In the genomic region with DNA sequence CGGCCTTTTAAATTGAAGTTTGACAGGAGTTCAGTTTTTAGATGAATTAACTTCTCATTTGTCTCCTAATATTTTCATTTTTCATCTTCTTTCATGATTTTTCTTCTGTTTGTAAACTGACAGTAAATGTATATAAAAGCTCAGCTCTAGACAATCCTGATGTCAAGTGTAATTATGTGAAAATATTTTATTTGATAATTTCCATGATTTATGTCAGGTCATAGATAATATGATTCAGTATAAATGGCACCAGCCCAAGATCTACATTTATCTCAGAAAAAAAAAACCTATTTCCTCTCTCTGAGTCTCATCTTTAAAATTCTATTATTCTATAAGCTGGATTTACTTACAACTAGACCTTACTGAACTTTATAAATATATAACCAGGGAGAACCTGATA, we compare ENCODE assay signal across 26 cellular contexts.
"Had no signal": no experiment of that assay in that cellular context is flagged by ENCODE, and none has a peak within 500 bp of the region (broad histone marks: within the 10 kb centered on the region; RNA-seq: fewer than 3 reads in every experiment).

No MANE protein-coding gene starts in this region.

- H3K27ac ChIP-seq: dorsolateral prefrontal cortex, esophagus muscularis mucosa, gastroesophageal sphincter, heart right ventricle, WERI-Rb-1 had no signal

- DNase-seq: activated B cell treated with CpG ODN at 0.5 μM for 24 hours; activated CD4-positive, alpha-beta T cell treated with anti-CD3 and anti-CD28 coated beads for 48 hours; activated CD4-positive, alpha-beta T cell treated with anti-CD3 and anti-CD28 coated beads, Interleukin-2, amount 50 U/mL, for 1 hour; activated CD4-positive, alpha-beta T cell treated with anti-CD3 and anti-CD28 coated beads, Interleukin-2, amount 50 U/mL, for 48 hours; activated CD8-positive, alpha-beta memory T cell treated with anti-CD3 and anti-CD28 coated beads for 24 hours; activated CD8-positive, alpha-beta T cell treated with anti-CD3 and anti-CD28 coated beads for 36 hours; activated gamma-delta T cell; activated naive CD4-positive, alpha-beta T cell; activated naive CD4-positive, alpha-beta T cell treated with anti-CD3 and anti-CD28 coated beads, Interleukin-2, amount 10 ng/mL, durations not matched to agents 7 days and 5 days; activated naive CD8-positive, alpha-beta T cell treated with anti-CD3 and anti-CD28 coated beads, Interleukin-2, amount 10 ng/mL, durations not matched to agents 7 days and 5 days; activated T-cell treated with anti-CD3 and anti-CD28 coated beads, Interleukin-2, amount 50 U/mL, for 72 hours; dorsolateral prefrontal cortex; effector memory CD4-positive, alpha-beta T cell; endodermal cell; erythroblast; foreskin melanocyte; heart right ventricle; T-helper 1 cell; T-helper 17 cell; T1000; WERI-Rb-1 had no signal

- FAIRE-seq: bronchial epithelial cell had no signal

- H3K4me3 ChIP-seq: coronary artery, dorsolateral prefrontal cortex, esophagus muscularis mucosa, gastroesophageal sphincter, heart right ventricle had no signal

- H3K9me3 ChIP-seq: ascending aorta, esophagus muscularis mucosa, gastroesophageal sphincter, heart right ventricle had no signal

- H3K36me3 ChIP-seq: ascending aorta, esophagus muscularis mucosa, gastroesophageal sphincter, heart right ventricle, WERI-Rb-1 had no signal

- H3K27me3 ChIP-seq: ascending aorta, esophagus muscularis mucosa, gastroesophageal sphincter, heart right ventricle had no signal

- H3K4me1 ChIP-seq: gastroesophageal sphincter, heart right ventricle had no signal
